1 cellular context compared by ENCODE assay signal in genomic region chr7:46032936-46033335, GRCh38.
TF ChIP-seq lines count a peak whose summit lies in the region.

No MANE protein-coding gene starts in this region.

TF ChIP-seq in IMR-90, 13 proteins besides CTCF, POLR2A, EP300 and RAD21 (continued from another document):
- TF ChIP-seq ELK1 (IDR thresholded peaks at IDR 0.05; ENCODE audit: borderline replicate concordance, low read depth, low read length) (no peak), MAFK (IDR thresholded peaks at IDR 0.05; ENCODE audit: low read depth, low read length) (no peak)
